ENCODE assay signal across 10 cellular contexts in genomic region chr6:158758464-158758863, GRCh38.
A peak's percentile ranks its signal among the peaks of the same experiment; 100 is the strongest.
DNase-seq lines count a peak whose midpoint lies in the region; ATAC-seq and TF ChIP-seq lines count a peak whose summit lies in the region.
"Had no signal": no experiment of that assay in that cellular context is flagged by ENCODE, and none has a peak within 500 bp of the region (broad histone marks: within the 10 kb centered on the region; RNA-seq: fewer than 3 reads in every experiment).

No MANE protein-coding gene starts in this region.

- ATAC-seq in GM18502 (IDR thresholded peaks at IDR 0.05; ENCODE audit: poor library complexity, unreplicated experiment) = no peak
- ATAC-seq in GM19023 (IDR thresholded peaks at IDR 0.05; ENCODE audit: unreplicated experiment) = no peak

- TF ChIP-seq CTCF in GM10266 (IDR thresholded peaks at IDR 0.05; ENCODE audit: control insufficient read depth, insufficient read depth, low read depth, missing control alignments) = no peak

- DNase-seq in DMS153 (lab: John Stamatoyannopoulos, UW) (peak; percentile 83), NCI-H1417 (lab: John Stamatoyannopoulos, UW) (peak; percentile 47 to 97 (median 87)), NCI-H82 treated with DMSO at 0.1 percent for 48 hours (lab: John Stamatoyannopoulos, UW; ENCODE audit: unreplicated experiment) (peak; percentile 95), iPS-NIHi11 (ENCODE audit: low spot score) (peak; percentile 65), cortex of kidney (lab: John Stamatoyannopoulos, UW) (no peak), GM10266 (ENCODE audit: extremely low spot score) (no peak)
- DNase-seq: GM23248, upper lobe of right lung had no signal

Comparison
In these comparisons a context has a peak if more than half of its experiments do, and no peak if none do; other contexts are left out.
1. DNase-seq: peak in DMS153 (single experiment), NCI-H1417 (3 of 3), NCI-H82 treated with DMSO at 0.1 percent for 48 hours (single experiment) and iPS-NIHi11 (single experiment); none in cortex of kidney (single experiment) and GM10266 (single experiment).